ENCODE assay signal across 8 cellular contexts in the genomic region with DNA sequence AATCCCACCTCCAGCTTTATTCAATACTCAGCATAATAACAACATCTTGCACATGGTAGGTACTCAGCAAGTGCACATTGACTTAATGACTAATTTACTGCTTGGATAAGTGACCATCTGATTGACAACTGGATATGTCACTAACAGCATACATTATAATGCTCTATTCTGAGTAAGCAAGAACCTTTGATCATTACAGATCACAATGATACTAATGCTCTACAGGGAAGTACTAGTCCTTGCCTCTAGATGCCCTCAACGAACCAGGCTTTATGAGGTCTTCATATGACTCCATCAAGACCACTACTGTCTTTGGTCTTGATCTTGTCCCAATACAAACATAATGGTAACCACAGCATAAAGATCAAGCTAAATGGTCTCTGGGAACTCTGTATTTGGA.
DNase-seq lines count a peak whose midpoint lies in the region; ATAC-seq and TF ChIP-seq lines count a peak whose summit lies in the region.

No MANE protein-coding gene starts in this region.

- H3K9me3 ChIP-seq in neural cell (ENCODE audit: low read length) (no peaks in the 10 kb centered on the region), esophagus muscularis mucosa (no peaks in the 10 kb centered on the region)

- H3F3A ChIP-seq in neural cell (ENCODE audit: insufficient read depth, low read length, poor library complexity, severe bottlenecking), result no peaks in the 10 kb centered on the region

- no peak for TF ChIP-seq POLR2A in esophagus muscularis mucosa (IDR thresholded peaks at IDR 0.05; ENCODE audit: low read depth)

- H3K27ac Mint-ChIP-seq in T-cell, result no peak overlapping the region

- H3K36me3 ChIP-seq in neural cell (ENCODE audit: insufficient read depth, low read length), result no peaks in the 10 kb centered on the region
- H3K36me3 ChIP-seq in esophagus muscularis mucosa, result peaks cover 0 to 20% (median 13%) of the 10 kb centered on the region in 4 donors

- intact Hi-C loops in esophagus muscularis mucosa (cut with DNase I), result no loop called here

- H3K9me2 ChIP-seq in neural cell (ENCODE audit: insufficient read depth, low read length), result no peaks in the 10 kb centered on the region

- no peaks in the 10 kb centered on the region for H4K20me1 ChIP-seq in neural cell (ENCODE audit: insufficient read depth)

- no peak overlapping the region for H3K9ac ChIP-seq in neural cell (ENCODE audit: low read length)

- H3K27me3 Mint-ChIP-seq in T-cell, result no peaks in the 10 kb centered on the region

- H3K9me3 Mint-ChIP-seq in T-cell, result no peaks in the 10 kb centered on the region

- no peak overlapping the region for H3K27ac ChIP-seq in neural cell (ENCODE audit: low read length)
- H3K27ac ChIP-seq in esophagus muscularis mucosa (replicated peaks in 1 of 4), result no peak overlapping the region

- TF ChIP-seq CTCF in neural cell (IDR thresholded peaks at IDR 0.05; ENCODE audit: poor library complexity, severe bottlenecking), result peak; percentile 32
- peak in 1 of 3 experiments; percentile 6 for TF ChIP-seq CTCF in esophagus muscularis mucosa (IDR thresholded peaks at IDR 0.05)

- no peaks in the 10 kb centered on the region for H3K79me2 ChIP-seq in neural cell (replicated peaks; ENCODE audit: insufficient read depth, low read length)

- peaks cover 50% of the 10 kb centered on the region for H3K36me3 Mint-ChIP-seq in T-cell

- no peak overlapping the region for H3K4me2 ChIP-seq in neural cell (ENCODE audit: low read length)

- no peak overlapping the region for H2AFZ ChIP-seq in neural cell (ENCODE audit: low read depth, low read length)

- peaks cover 82 to 90% (median 86%) of the 10 kb centered on the region in 3 donors for H3K4me1 Mint-ChIP-seq in T-cell

- WGBS in esophagus muscularis mucosa, result 91% methylated on average over 1 of the region's 1 CpG

- peaks cover 4 to 34% (median 22%) of the 10 kb centered on the region in 4 donors for H3K4me1 ChIP-seq in esophagus muscularis mucosa

- peak; percentile 83 for ATAC-seq in HG02885 (IDR thresholded peaks at IDR 0.05; ENCODE audit: poor library complexity, unreplicated experiment)
- peak; percentile 73 to 95 (median 91) for ATAC-seq in T-cell (replicated peaks in 1 of 4)

- H3K4me3 Mint-ChIP-seq in T-cell, result no peak overlapping the region

- TF ChIP-seq EP300 in neural cell (conservative IDR thresholded peaks at IDR 0.05; ENCODE audit: poor library complexity, severe bottlenecking), result no peak
- TF ChIP-seq EP300 in esophagus muscularis mucosa (IDR thresholded peaks at IDR 0.05), result no peak

- CTCF ChIA-PET in T-cell (lab: Charles Lee), result interaction anchor here (0.7 to 4.7 kb wide), 11 partner anchors 10 to 302 kb away, joined by 3 to 48 read pairs (median 4); a partner anchor contains a TSS

- no peak overlapping the region for H3K4me3 ChIP-seq in neural cell (ENCODE audit: low read length)
- no peak overlapping the region for H3K4me3 ChIP-seq in esophagus muscularis mucosa

- H3K27me3 ChIP-seq in neural cell (ENCODE audit: insufficient read depth, low read depth, low read length) (no peaks in the 10 kb centered on the region), esophagus muscularis mucosa (no peaks in the 10 kb centered on the region)

- POLR2A ChIA-PET in T-cell (lab: Charles Lee), result interaction anchor here (0.6 to 1.1 kb wide), 2 partner anchors 14 to 41 kb away, joined by 3 read pairs; no protein-coding TSS in a partner anchor

- DNase-seq in NCI-H82 (lab: John Stamatoyannopoulos, UW) (peak; percentile 17), NCI-H82 treated with DMSO at 0.1 percent for 48 hours (lab: John Stamatoyannopoulos, UW; ENCODE audit: unreplicated experiment) (no peak), T-cell (peak in 14 of 34 experiments; percentile 4 to 26 (median 20)), esophagus muscularis mucosa (ENCODE audit: extremely low spot score) (no peak), NCI-H524 (lab: John Stamatoyannopoulos, UW) (no peak)
- no peak for DNase-seq in stimulated activated CD4-positive, alpha-beta T cell treated with anti-CD3 and anti-CD28 coated beads, Interleukin-4, amount 100 ng/mL, for 4 hours

- peak; percentile 47 for TF ChIP-seq RAD21 in neural cell (conservative IDR thresholded peaks at IDR 0.05)

TF ChIP-seq in neural cell, 6 proteins besides CTCF, POLR2A, EP300 and RAD21:
- TF ChIP-seq EZH2 (IDR thresholded peaks at IDR 0.05; ENCODE audit: borderline replicate concordance, insufficient read depth, low read length, poor library complexity, severe bottlenecking), result no peak
- TF ChIP-seq SMC3 (conservative IDR thresholded peaks at IDR 0.05; ENCODE audit: poor library complexity), result peak; percentile 13
